In genomic region chr11:111236355-111236754, GRCh38 we compare ENCODE assay signal across 33 cellular contexts. TPM values are rescaled to one million over a fixed set of nuclear protein-coding genes. Genes with fewer than 3 reads are reported as not detected.
DNase-seq lines count a peak whose midpoint lies in the region; ATAC-seq, FAIRE-seq and TF ChIP-seq lines count a peak whose summit lies in the region.
"Had no signal": no experiment of that assay in that cellular context is flagged by ENCODE, and none has a peak within 500 bp of the region (broad histone marks: within the 10 kb centered on the region; RNA-seq: fewer than 3 reads in every experiment).

No MANE protein-coding gene starts in this region.

- H3K27me3 ChIP-seq in GM23248 (replicated peaks; ENCODE audit: insufficient read depth) (no peaks in the 10 kb centered on the region), mammary epithelial cell (ENCODE audit: insufficient read depth, low read length) (no peaks in the 10 kb centered on the region), pancreas (no peaks in the 10 kb centered on the region)
- H3K27me3 ChIP-seq: BLaER1, hepatocyte, transverse colon had no signal

- no peak for TF ChIP-seq CTCF in OCI-LY7 (conservative IDR thresholded peaks at IDR 0.05; ENCODE audit: low read length)
- no peak for TF ChIP-seq CTCF in coronary artery (IDR thresholded peaks at IDR 0.05)
- TF ChIP-seq CTCF in mucosa of descending colon (IDR thresholded peaks at IDR 0.05): no peak
- no peak for TF ChIP-seq CTCF in mammary epithelial cell (conservative IDR thresholded peaks at IDR 0.05 in 1 of 2, IDR thresholded peaks at IDR 0.05 in 1 of 2; ENCODE audit: extremely low read depth in 1 of 2, insufficient read depth in 1 of 2, low read depth in 1 of 2, low read length in 2 of 2)
- TF ChIP-seq CTCF in pancreas (IDR thresholded peaks at IDR 0.05): no peak

- H3K9me2 ChIP-seq in GM23248 (ENCODE audit: insufficient read depth) (no peaks in the 10 kb centered on the region), OCI-LY7 (ENCODE audit: insufficient read depth, low read length) (no peaks in the 10 kb centered on the region)

- in situ Hi-C loops in GM23248 (cut with MboI): loop anchor here (10.0 to 25.0 kb wide), 3 partner anchors 524 to 1024 kb away; partner anchors contain the start of gene ARHGAP20
- in situ Hi-C loops in mammary epithelial cell (cut with MboI; ENCODE audit: low sequenced_read_pairs in 2 of 2): loop anchor here in 1 of 2 donors (10.0 kb wide), 1 partner anchor 792 kb away; no protein-coding TSS in a partner anchor

- no peak for FAIRE-seq in pancreas (lab: Jason Lieb, UNC)
- FAIRE-seq: astrocyte, GM18507, TTC549 had no signal

- H3K9me3 Mint-ChIP-seq in stimulated activated naive CD8-positive, alpha-beta T cell treated with anti-CD3 and anti-CD28 coated beads, Interleukin-15, amount 100 ng/mL, for 72 hours: no peaks in the 10 kb centered on the region
- H3K9me3 Mint-ChIP-seq: activated CD4-positive, alpha-beta memory T cell treated with anti-CD3 and anti-CD28 coated beads, Interleukin-2, amount 10 ng/mL, durations not matched to agents 7 days and 5 days; activated naive CD8-positive, alpha-beta T cell treated with anti-CD3 and anti-CD28 coated beads for 36 hours; naive thymus-derived CD8-positive, alpha-beta T cell had no signal

- H3K36me3 ChIP-seq in GM23248 (ENCODE audit: low read depth) (no peaks in the 10 kb centered on the region), OCI-LY7 (ENCODE audit: insufficient read depth, low read length) (no peaks in the 10 kb centered on the region), mucosa of descending colon (ENCODE audit: low read depth) (no peaks in the 10 kb centered on the region), mammary epithelial cell (ENCODE audit: insufficient read depth, low read length) (no peaks in the 10 kb centered on the region), pancreas (no peaks in the 10 kb centered on the region)
- H3K36me3 ChIP-seq: BLaER1, gastroesophageal sphincter, left ventricle myocardium inferior, transverse colon had no signal

- CTCF ChIA-PET in OCI-LY7 (lab: Charles Lee; ENCODE audit: unreplicated experiment) (no interaction called here), mammary epithelial cell (lab: Charles Lee; ENCODE audit: low non-redundant PET) (no interaction called here)

- no peaks in the 10 kb centered on the region for H3K9me3 ChIP-seq in GM23248 (ENCODE audit: low read depth)
- no peaks in the 10 kb centered on the region for H3K9me3 ChIP-seq in OCI-LY7 (ENCODE audit: low read length)
- H3K9me3 ChIP-seq in mucosa of descending colon: no peaks in the 10 kb centered on the region
- H3K9me3 ChIP-seq in mammary epithelial cell (replicated peaks; ENCODE audit: insufficient read depth, low read length): no peaks in the 10 kb centered on the region
- H3K9me3 ChIP-seq in pancreas: no peaks in the 10 kb centered on the region
- H3K9me3 ChIP-seq: BLaER1, gastroesophageal sphincter, left ventricle myocardium inferior, transverse colon had no signal

- H2AFZ ChIP-seq in GM23248 (peak overlapping the region; percentile 56), OCI-LY7 (ENCODE audit: low read length) (peak overlapping the region; percentile 62), mammary epithelial cell (ENCODE audit: low read depth, low read length) (no peak overlapping the region)
- H2AFZ ChIP-seq: hepatocyte had no signal

- H3K27me3 Mint-ChIP-seq in stimulated activated naive CD8-positive, alpha-beta T cell treated with anti-CD3 and anti-CD28 coated beads, Interleukin-15, amount 100 ng/mL, for 72 hours: peaks cover 17% of the 10 kb centered on the region

- H3K4me1 ChIP-seq in GM23248 (ENCODE audit: insufficient read depth) (no peaks in the 10 kb centered on the region), OCI-LY7 (ENCODE audit: insufficient read depth, low read length, poor library complexity, severe bottlenecking) (peaks cover 4% of the 10 kb centered on the region), mucosa of descending colon (ENCODE audit: low read depth) (no peaks in the 10 kb centered on the region), mammary epithelial cell (ENCODE audit: insufficient read depth, low read length) (no peaks in the 10 kb centered on the region), pancreas (no peaks in the 10 kb centered on the region)
- H3K4me1 ChIP-seq: gastroesophageal sphincter, left ventricle myocardium inferior had no signal

- H3K4me2 ChIP-seq in GM23248 (ENCODE audit: unreplicated experiment) (peak overlapping the region; percentile 43), OCI-LY7 (ENCODE audit: low read length) (peak overlapping the region; percentile 19), mammary epithelial cell (ENCODE audit: insufficient read depth, low read depth, low read length) (no peak overlapping the region)
- H3K4me2 ChIP-seq: BLaER1, hepatocyte had no signal

- POLR2A ChIA-PET in OCI-LY7 (lab: Charles Lee): interaction anchor here (0.6 to 2.3 kb wide), 4 partner anchors 12 to 463 kb away, joined by 3 to 5 read pairs (median 3); no protein-coding TSS in a partner anchor

- H3K27ac ChIP-seq in GM23248 (no peak overlapping the region), OCI-LY7 (ENCODE audit: low read depth, low read length, poor library complexity, severe bottlenecking) (no peak overlapping the region), coronary artery (no peak overlapping the region), mammary epithelial cell (ENCODE audit: insufficient read depth, low read depth, low read length) (no peak overlapping the region), pancreas (no peak overlapping the region)
- H3K27ac ChIP-seq: BLaER1, gastroesophageal sphincter, hepatocyte, left ventricle myocardium inferior, skin epidermis had no signal

- H4K20me1 ChIP-seq in GM23248 (ENCODE audit: insufficient read depth): no peaks in the 10 kb centered on the region
- no peaks in the 10 kb centered on the region for H4K20me1 ChIP-seq in OCI-LY7 (ENCODE audit: insufficient read depth, low read length)
- no peaks in the 10 kb centered on the region for H4K20me1 ChIP-seq in mammary epithelial cell (ENCODE audit: insufficient read depth, low read length)
- H4K20me1 ChIP-seq: BLaER1 had no signal

- BruUV-seq in OCI-LY7 (replicated peaks; lab: Mats Ljungman, UMichigan): no TSS peak
- no TSS peak for BruUV-seq in mammary epithelial cell (replicated peaks; lab: Mats Ljungman, UMichigan)

- H3K4me3 ChIP-seq in GM23248 (peak overlapping the region; percentile 50), OCI-LY7 (ENCODE audit: low read depth, low read length, poor library complexity, severe bottlenecking) (no peak overlapping the region), coronary artery (peak overlapping the region; percentile 45), mucosa of descending colon (no peak overlapping the region), mammary epithelial cell (replicated peaks in 1 of 3; ENCODE audit: insufficient read depth in 1 of 3, low read depth in 2 of 3, low read length in 3 of 3) (no peak overlapping the region), pancreas (no peak overlapping the region)
- H3K4me3 ChIP-seq: BLaER1, gastroesophageal sphincter, hepatocyte, left ventricle myocardium inferior, skin epidermis had no signal

- no peaks in the 10 kb centered on the region for H3K4me1 Mint-ChIP-seq in stimulated activated naive CD8-positive, alpha-beta T cell treated with anti-CD3 and anti-CD28 coated beads, Interleukin-15, amount 100 ng/mL, for 72 hours
- H3K4me1 Mint-ChIP-seq: activated naive CD8-positive, alpha-beta T cell treated with anti-CD3 and anti-CD28 coated beads for 36 hours had no signal

- 56 to 57% methylated on average over 2 of the region's 2 CpGs for WGBS in GM23248 (ENCODE audit: low coverage in 1 of 2, low lambda C conversion rate in 2 of 2, missing lambda C conversion rate in 2 of 2), 2 experiments
- 100% methylated on average over 2 of the region's 2 CpGs for WGBS in mammary epithelial cell (ENCODE audit: low coverage, missing lambda C conversion rate)
- WGBS in pancreas, 2 donors: 31 to 49% methylated on average over 2 of the region's 2 CpGs

- DNase-seq in GM23248 (no peak), OCI-LY7 (ENCODE audit: low spot score) (no peak), coronary artery (ENCODE audit: low spot score) (no peak), mucosa of descending colon (no peak), mammary epithelial cell (no peak), pancreas (no peak)
- no peak for DNase-seq in stimulated activated naive CD8-positive, alpha-beta T cell treated with anti-CD3 and anti-CD28 coated beads, Interleukin-15, amount 100 ng/mL, for 72 hours
- no peak for DNase-seq in stimulated activated CD4-positive, alpha-beta T cell treated with anti-CD3 and anti-CD28 coated beads, Interleukin-15, amount 100 ng/mL, for 24 hours
- DNase-seq: activated CD4-positive, alpha-beta memory T cell treated with anti-CD3 and anti-CD28 coated beads, Interleukin-2, amount 10 ng/mL, durations not matched to agents 7 days and 5 days; activated CD4-positive, alpha-beta T cell treated with anti-CD3 and anti-CD28 coated beads for 1 hour; activated naive CD8-positive, alpha-beta T cell treated with anti-CD3 and anti-CD28 coated beads for 36 hours; Calu3; KG1; left ventricle myocardium inferior; midbrain; naive thymus-derived CD8-positive, alpha-beta T cell; NCI-H1436; NCI-H446 treated with DMSO at 0.1 percent for 48 hours; occipital lobe; stimulated activated CD4-positive, alpha-beta T cell treated with anti-CD3 and anti-CD28 coated beads, Interleukin-1b, Interleukin-23, amount 100 ng/mL, for 48 hours; stimulated activated CD8-positive, alpha-beta memory T cell treated with anti-CD3 and anti-CD28 coated beads, Interleukin-4, amount 100 ng/mL, for 48 hours; transverse colon had no signal

- no peak overlapping the region for H3K27ac Mint-ChIP-seq in stimulated activated naive CD8-positive, alpha-beta T cell treated with anti-CD3 and anti-CD28 coated beads, Interleukin-15, amount 100 ng/mL, for 72 hours
- H3K27ac Mint-ChIP-seq: activated CD4-positive, alpha-beta memory T cell treated with anti-CD3 and anti-CD28 coated beads, Interleukin-2, amount 10 ng/mL, durations not matched to agents 7 days and 5 days; activated naive CD8-positive, alpha-beta T cell treated with anti-CD3 and anti-CD28 coated beads for 36 hours; naive thymus-derived CD8-positive, alpha-beta T cell had no signal

- no peak overlapping the region for H3K9ac ChIP-seq in GM23248
- no peak overlapping the region for H3K9ac ChIP-seq in mammary epithelial cell (ENCODE audit: insufficient read depth, low read length)
- H3K9ac ChIP-seq: BLaER1 had no signal

- dilution Hi-C loops in mammary epithelial cell (cut with HindIII; ENCODE audit: low sequenced_read_pairs): no loop called here

- no peak overlapping the region for H3K4me3 Mint-ChIP-seq in stimulated activated naive CD8-positive, alpha-beta T cell treated with anti-CD3 and anti-CD28 coated beads, Interleukin-15, amount 100 ng/mL, for 72 hours
- H3K4me3 Mint-ChIP-seq: activated CD4-positive, alpha-beta memory T cell treated with anti-CD3 and anti-CD28 coated beads, Interleukin-2, amount 10 ng/mL, durations not matched to agents 7 days and 5 days; activated naive CD8-positive, alpha-beta T cell treated with anti-CD3 and anti-CD28 coated beads for 36 hours; naive thymus-derived CD8-positive, alpha-beta T cell had no signal

- H3F3A ChIP-seq in GM23248 (ENCODE audit: insufficient read depth): no peaks in the 10 kb centered on the region

- ATAC-seq in mucosa of descending colon (peak; percentile 24), pancreas (no peak)
- no peak for ATAC-seq in stimulated activated naive CD8-positive, alpha-beta T cell treated with anti-CD3 and anti-CD28 coated beads, Interleukin-15, amount 100 ng/mL, for 72 hours
- ATAC-seq: esophagus mucosa; gastroesophageal sphincter; HCT116; naive thymus-derived CD8-positive, alpha-beta T cell had no signal

- intact Hi-C loops in OCI-LY7 (cut with micrococcal nuclease; ENCODE audit: unreplicated experiment) (loop anchor here (10.0 kb wide), 2 partner anchors 462 to 1032 kb away; no protein-coding TSS in a partner anchor), mucosa of descending colon (cut with DNase I, micrococcal nuclease) (loop anchor here in 1 of 2 donors (10.0 kb wide), 1 partner anchor 792 kb away; no protein-coding TSS in a partner anchor), mammary epithelial cell (cut with micrococcal nuclease) (no loop called here), pancreas (cut with DNase I) (no loop called here)

- no peaks in the 10 kb centered on the region for H3K79me2 ChIP-seq in GM23248 (ENCODE audit: insufficient read depth)
- H3K79me2 ChIP-seq in OCI-LY7 (ENCODE audit: insufficient read depth, low read depth, low read length): no peaks in the 10 kb centered on the region
- no peaks in the 10 kb centered on the region for H3K79me2 ChIP-seq in mammary epithelial cell (ENCODE audit: insufficient read depth, low read length)
- H3K79me2 ChIP-seq: hepatocyte had no signal

RNA-seq across cellular contexts. Expression of gene POU2AF2, which starts 9.2 kb away (rescaled TPM):
- total RNA-seq in GM23248 (2014; rRNA removed; shearing (Covaris generic)): not detected in 2 replicates
- polyA plus RNA-seq in GM23248 (2016; fragmentation: Nextera tagmentation; extraction: Ambion mirVana): not detected in 2 replicates
- total RNA-seq in OCI-LY7 (2014; rRNA removed; shearing (Covaris generic)): not detected in 2 replicates
- not detected in 2 replicates for total RNA-seq in OCI-LY7 (2022)
- total RNA-seq in mucosa of descending colon: 1 to 10 TPM; 1.0 to 2.1 (median 2.1) TPM
- total RNA-seq in mammary epithelial cell: not detected
- not detected for polyA plus RNA-seq in mammary epithelial cell
- polyA minus RNA-seq in mammary epithelial cell: not detected
- total RNA-seq in pancreas: 1 to 10 TPM in 1 of 6 donors, under 1 TPM in 5; 0.16 to 1.2 (median 0.24) TPM
- polyA plus RNA-seq in pancreas: 1 to 10 TPM in 1 of 2 donors, under 1 TPM in 1; 0.19 to 1.9 TPM
- total RNA-seq: activated CD4-positive, alpha-beta memory T cell treated with anti-CD3 and anti-CD28 coated beads, Interleukin-2, amount 10 ng/mL, durations not matched to agents 7 days and 5 days; activated naive CD8-positive, alpha-beta T cell treated with anti-CD3 and anti-CD28 coated beads for 36 hours; astrocyte; cardiac septum; esophagus mucosa; hepatocyte; left ventricle myocardium inferior; naive thymus-derived CD8-positive, alpha-beta T cell; occipital lobe; T-helper 1 cell treated with Interleukin-12 subunit alpha and Interleukin-12 subunit beta and Interleukin-4 antibody, amounts not matched to agents 30 ng/mL and 1 ng/mL, for 36 hours had no signal
- polyA plus RNA-seq: naive thymus-derived CD8-positive, alpha-beta T cell had no signal

Comparison
In these comparisons a context has a peak if more than half of its experiments do, and no peak if none do; other contexts are left out.
1. H3K4me3 ChIP-seq: peak in GM23248 (single experiment) and coronary artery (single experiment); none in OCI-LY7 (single experiment), mucosa of descending colon (single experiment), mammary epithelial cell (0 of 3) and pancreas (0 of 4).